ENCODE assay signal across 18 cellular contexts in genomic region chr4:7673111-7673510, GRCh38.
DNase-seq lines count a peak whose midpoint lies in the region; ATAC-seq, FAIRE-seq and TF ChIP-seq lines count a peak whose summit lies in the region.
"Had no signal": no experiment of that assay in that cellular context is flagged by ENCODE, and none has a peak within 500 bp of the region (broad histone marks: within the 10 kb centered on the region; RNA-seq: fewer than 3 reads in every experiment).

No MANE protein-coding gene starts in this region.

- no peaks in the 10 kb centered on the region for H3K36me3 ChIP-seq in adipocyte (ENCODE audit: control insufficient read depth, insufficient read depth, low read length, severe bottlenecking)
- no peaks in the 10 kb centered on the region for H3K36me3 ChIP-seq in HepG2 (replicated peaks in 1 of 2; ENCODE audit: control insufficient read depth in 1 of 2, insufficient read depth in 2 of 2, low read length in 2 of 2)
- H3K36me3 ChIP-seq: SJCRH30 had no signal

- no TSS peak for BruUV-seq in HepG2 (replicated peaks; lab: Mats Ljungman, UMichigan)

- H3K9me3 ChIP-seq in adipocyte (ENCODE audit: control insufficient read depth, low read length) (peaks cover 8% of the 10 kb centered on the region), HepG2 (ENCODE audit: low read length) (no peaks in the 10 kb centered on the region)
- H3K9me3 ChIP-seq: A549, SJCRH30 had no signal

- TF ChIP-seq POLR2A in HepG2 (IDR thresholded peaks at IDR 0.05; ENCODE audit: insufficient read depth in 1 of 2, low read depth in 2 of 2, low read length in 2 of 2), result no peak

- peak; percentile 7; the same call in 2 of the 3 replicates for ATAC-seq in HepG2
- ATAC-seq: GM12878, GM23338 had no signal

- no peaks in the 10 kb centered on the region for H4K20me1 ChIP-seq in HepG2 (ENCODE audit: insufficient read depth, low read length)

- DNase-seq in GF-D8 (lab: John Stamatoyannopoulos, UW) (peak; percentile 89), MV-4-11 (lab: John Stamatoyannopoulos, UW) (peak; percentile 89), adipocyte (ENCODE audit: low read depth) (peak; percentile 48), HepG2 (ENCODE audit: low spot score) (peak; percentile 45), NCI-H128 (lab: John Stamatoyannopoulos, UW; ENCODE audit: unreplicated experiment) (no peak), DMS153 treated with DMSO at 0.1 percent for 48 hours (lab: John Stamatoyannopoulos, UW; ENCODE audit: unreplicated experiment) (no peak), NCI-H146 (lab: John Stamatoyannopoulos, UW) (no peak), NCI-H187 (lab: John Stamatoyannopoulos, UW) (no peak)
- DNase-seq: CD4-positive, CD25-positive, alpha-beta regulatory T cell; NCI-H1092; NCI-H187 treated with DMSO at 0.1 percent for 48 hours; NCI-H2171; NCI-H446 treated with DMSO at 0.1 percent for 48 hours; NCI-H82; SJCRH30 had no signal

- in situ Hi-C loops in HepG2 (cut with HindIII; ENCODE audit: extremely low pct_ligation_motif_present, low pct_unique_long_range_greater_than_20kb), result no loop called here

- H3K4me1 ChIP-seq in adipocyte (ENCODE audit: control insufficient read depth, insufficient read depth, low read length) (peaks cover 6% of the 10 kb centered on the region), HepG2 (ENCODE audit: insufficient read depth, low read length) (peaks cover 35% of the 10 kb centered on the region)
- H3K4me1 ChIP-seq: A549, SJCRH30 had no signal

- peak overlapping the region; percentile 76 for H3K4me2 ChIP-seq in HepG2 (ENCODE audit: low read depth, low read length)
- H3K4me2 ChIP-seq: GM23338 had no signal

- H3K4me3 ChIP-seq in adipocyte (ENCODE audit: low read length) (no peak overlapping the region), HepG2 (replicated peaks in 1 of 3; ENCODE audit: insufficient read depth in 1 of 3, low read depth in 2 of 3, low read length in 3 of 3) (peak overlapping the region in 2 of 3 experiments; percentile 42 to 58; a peak in 3 of 6 replicates)
- H3K4me3 ChIP-seq: A549, GM12878, GM23338, SJCRH30 had no signal

- no peak for TF ChIP-seq RAD21 in HepG2 (CRISPR knock-in tag; IDR thresholded peaks at IDR 0.05)

- H3K27me3 ChIP-seq in adipocyte (replicated peaks; ENCODE audit: control insufficient read depth, insufficient read depth, low read length) (peaks cover 3% of the 10 kb centered on the region), HepG2 (ENCODE audit: control insufficient read depth in 1 of 2, insufficient read depth in 2 of 2, low read length in 2 of 2) (no peaks in the 10 kb centered on the region)

- FAIRE-seq in HepG2 (lab: Jason Lieb, UNC), result no peak
- FAIRE-seq: A549, GM12878 had no signal

- H2AFZ ChIP-seq in HepG2 (ENCODE audit: low read length), result no peak overlapping the region
- H2AFZ ChIP-seq: GM23338 had no signal

- TF ChIP-seq EP300 in HepG2 (IDR thresholded peaks at IDR 0.05; ENCODE audit: low read depth in 2 of 2, low read length in 2 of 2) (no peak), HepG2 (CRISPR knock-in tag; IDR thresholded peaks at IDR 0.05; ENCODE audit: borderline replicate concordance) (no peak)

- POLR2A ChIA-PET in HepG2 (lab: Yijun Ruan, JAX), result interaction anchor here (0.6 to 3.3 kb wide), 7 partner anchors 10 to 157 kb away, joined by 3 to 22 read pairs (median 5); no protein-coding TSS in a partner anchor

- intact Hi-C loops in HepG2 (cut with micrococcal nuclease; ENCODE audit: unreplicated experiment), result loop anchor here (5.0 kb wide), 1 partner anchor 41 kb away; no protein-coding TSS in a partner anchor

- H3K9ac ChIP-seq in adipocyte (ENCODE audit: low read length) (no peak overlapping the region), HepG2 (ENCODE audit: insufficient read depth, low read depth, low read length) (peak overlapping the region; percentile 56; the same call in 1 of the 2 replicates)

- WGBS in HepG2 (ENCODE audit: low lambda C conversion rate), result 9% methylated on average over 10 of the region's 10 CpGs

- H3K27ac ChIP-seq in HepG2 (ENCODE audit: extremely low read length, insufficient read depth, low read length), result peak overlapping the region; percentile 45
- H3K27ac ChIP-seq: SJCRH30 had no signal

- no peak for TF ChIP-seq CTCF in HepG2 (CRISPR knock-in tag; IDR thresholded peaks at IDR 0.05)

- no peaks in the 10 kb centered on the region for H3K79me2 ChIP-seq in HepG2 (ENCODE audit: insufficient read depth, low read length)

- CTCF ChIA-PET in HepG2 (lab: Yijun Ruan, JAX; ENCODE audit: low intra/inter-chr PET ratio, low total read pairs), result no interaction called here

TF ChIP-seq in HepG2, 621 proteins besides CTCF, POLR2A, EP300 and RAD21:
- TF ChIP-seq TRIM24 (CRISPR knock-in tag; IDR thresholded peaks at IDR 0.05) (no peak), ZNF121 (CRISPR knock-in tag; IDR thresholded peaks at IDR 0.05) (0 out of 2 replicates have a peak, but pooled peaks have one; percentile 40), ARNT2 (CRISPR knock-in tag; IDR thresholded peaks at IDR 0.05; ENCODE audit: low read depth) (no peak), ZNF3 (CRISPR knock-in tag; IDR thresholded peaks at IDR 0.05) (0 out of 2 replicates have a peak, but pooled peaks have one; percentile 42), CEBPB (IDR thresholded peaks at IDR 0.05; ENCODE audit: borderline replicate concordance, low read depth, low read length) (peak; percentile 68; the same call in 1 of the 2 replicates)

Comparison
In these comparisons a context has a peak if more than half of its experiments do, and no peak if none do; other contexts are left out.
1. DNase-seq: peak in GF-D8 (single experiment), MV-4-11 (single experiment), adipocyte (single experiment) and HepG2 (single experiment); none in NCI-H128 (single experiment), DMS153 treated with DMSO at 0.1 percent for 48 hours (single experiment), NCI-H146 (single experiment) and NCI-H187 (0 of 2).